ENCODE assay signal across 8 cellular contexts in genomic region chr1:229661022-229661877, GRCh38. TPM values are rescaled to one million over a fixed set of nuclear protein-coding genes. Genes with fewer than 3 reads are reported as not detected.
A peak's percentile ranks its signal among the peaks of the same experiment; 100 is the strongest.
DNase-seq lines count a peak whose midpoint lies in the region; ATAC-seq and TF ChIP-seq lines count a peak whose summit lies in the region.

No MANE protein-coding gene starts in this region.

- in situ Hi-C loops in SK-MEL-5 (cut with HindIII; ENCODE audit: low pct_unique_long_range_greater_than_20kb, low sequenced_read_pairs), result no loop called here

- H3K36me3 ChIP-seq in Caco-2 (ENCODE audit: control insufficient read depth, insufficient read depth, low read length) (no peaks in the 10 kb centered on the region), uterus (no peaks in the 10 kb centered on the region)

- TF ChIP-seq CTCF in Caco-2 (IDR thresholded peaks at IDR 0.05; ENCODE audit: insufficient read depth in 1 of 2, low read depth in 1 of 2, low read length in 1 of 2, severe bottlenecking in 1 of 2, unreplicated experiment in 1 of 2) (peak; percentile 80 to 89), progenitor cell of endocrine pancreas (IDR thresholded peaks at IDR 0.05; ENCODE audit: unreplicated experiment) (peak; percentile 93), uterus (IDR thresholded peaks at IDR 0.05) (peak; percentile 76 to 92 (median 88))

- H3K4me1 ChIP-seq in Caco-2, result no peaks in the 10 kb centered on the region
- no peaks in the 10 kb centered on the region for H3K4me1 ChIP-seq in uterus

- no peak overlapping the region for H3K4me3 ChIP-seq in Caco-2 (ENCODE audit: low read depth, low read length)
- no peak overlapping the region for H3K4me3 ChIP-seq in uterus

- DNase-seq in Caco-2 (peak; percentile 65 to 79), LoVo (ENCODE audit: low spot score) (peak; percentile 35), SK-MEL-5 (ENCODE audit: low read depth, low spot score) (peak; percentile 82), Right ventricle myocardium inferior (ENCODE audit: missing footprints) (peak; percentile 89), progenitor cell of endocrine pancreas (ENCODE audit: low spot score, unreplicated experiment) (peak; percentile 76), uterus (peak; percentile 74 to 76)
- peak; percentile 77 for DNase-seq in activated naive CD4-positive, alpha-beta T cell treated with anti-CD3 and anti-CD28 coated beads, Interleukin-2, amount 10 ng/mL, durations not matched to agents 7 days and 5 days

- H3K27ac Mint-ChIP-seq in Caco-2 (ENCODE audit: unreplicated experiment) (no peak overlapping the region), progenitor cell of endocrine pancreas (peak overlapping the region; percentile 43)
- H3K27ac Mint-ChIP-seq in activated naive CD4-positive, alpha-beta T cell treated with anti-CD3 and anti-CD28 coated beads, Interleukin-2, amount 10 ng/mL, durations not matched to agents 7 days and 5 days, result no peak overlapping the region

- H3K27me3 ChIP-seq in Caco-2 (replicated peaks; ENCODE audit: control insufficient read depth, insufficient read depth, low read length) (no peaks in the 10 kb centered on the region), uterus (no peaks in the 10 kb centered on the region)

- POLR2A ChIA-PET in Caco-2 (lab: Charles Lee), result no interaction called here

- TF ChIP-seq POLR2A in uterus (IDR thresholded peaks at IDR 0.05), result no peak

- H3K4me3 Mint-ChIP-seq in Caco-2 (ENCODE audit: unreplicated experiment), result no peak overlapping the region
- H3K4me3 Mint-ChIP-seq in activated naive CD4-positive, alpha-beta T cell treated with anti-CD3 and anti-CD28 coated beads, Interleukin-2, amount 10 ng/mL, durations not matched to agents 7 days and 5 days, result no peak overlapping the region
- H3K4me3 Mint-ChIP-seq in progenitor cell of endocrine pancreas (ENCODE audit: low read depth), result no peak overlapping the region

- H3K4me1 Mint-ChIP-seq in Caco-2 (ENCODE audit: low read depth, unreplicated experiment), result no peaks in the 10 kb centered on the region
- peaks cover 5% of the 10 kb centered on the region for H3K4me1 Mint-ChIP-seq in activated naive CD4-positive, alpha-beta T cell treated with anti-CD3 and anti-CD28 coated beads, Interleukin-2, amount 10 ng/mL, durations not matched to agents 7 days and 5 days
- H3K4me1 Mint-ChIP-seq in progenitor cell of endocrine pancreas (ENCODE audit: low read depth), result no peaks in the 10 kb centered on the region

- BruUV-seq in Caco-2 (replicated peaks; lab: Mats Ljungman, UMichigan), result no TSS peak

- no peaks in the 10 kb centered on the region for H3K9me3 ChIP-seq in Caco-2
- no peaks in the 10 kb centered on the region for H3K9me3 ChIP-seq in uterus

- CTCF ChIA-PET in Caco-2 (lab: Charles Lee), result interaction anchor here (0.8 to 1.0 kb wide), 3 partner anchors 429 to 920 kb away, joined by 3 to 4 read pairs (median 3); no protein-coding TSS in a partner anchor
- CTCF ChIA-PET in activated naive CD4-positive, alpha-beta T cell treated with anti-CD3 and anti-CD28 coated beads, Interleukin-2, amount 10 ng/mL, durations not matched to agents 7 days and 5 days (lab: Charles Lee), result interaction anchor here (0.7 to 2.6 kb wide), 29 partner anchors 11 to 653 kb away, joined by 3 to 16 read pairs (median 3); no protein-coding TSS in a partner anchor

- peak; percentile 72 for ATAC-seq in GM21576 (IDR thresholded peaks at IDR 0.05; ENCODE audit: unreplicated experiment)
- peak; percentile 90 for ATAC-seq in Right ventricle myocardium inferior

- intact Hi-C loops in Caco-2 (cut with micrococcal nuclease; ENCODE audit: unreplicated experiment) (loop anchor here (5.0 kb wide), 1 partner anchor 186 kb away; no protein-coding TSS in a partner anchor), Right ventricle myocardium inferior (cut with DNase I) (loop anchor here (1.0 to 5.0 kb wide), 4 partner anchors 406 to 649 kb away; partner anchors contain the start of gene GALNT2), uterus (cut with DNase I; ENCODE audit: low total_unique reads) (no loop called here)

- H3K9me3 Mint-ChIP-seq in Caco-2 (ENCODE audit: unreplicated experiment) (no peaks in the 10 kb centered on the region), progenitor cell of endocrine pancreas (ENCODE audit: low read depth) (no peaks in the 10 kb centered on the region)
- no peaks in the 10 kb centered on the region for H3K9me3 Mint-ChIP-seq in activated naive CD4-positive, alpha-beta T cell treated with anti-CD3 and anti-CD28 coated beads, Interleukin-2, amount 10 ng/mL, durations not matched to agents 7 days and 5 days

- no peak overlapping the region for H3K27ac ChIP-seq in uterus

- H3K27me3 Mint-ChIP-seq in Caco-2 (ENCODE audit: insufficient read depth, unreplicated experiment), result no peaks in the 10 kb centered on the region
- no peaks in the 10 kb centered on the region for H3K27me3 Mint-ChIP-seq in activated naive CD4-positive, alpha-beta T cell treated with anti-CD3 and anti-CD28 coated beads, Interleukin-2, amount 10 ng/mL, durations not matched to agents 7 days and 5 days
- H3K27me3 Mint-ChIP-seq in progenitor cell of endocrine pancreas, result no peaks in the 10 kb centered on the region

- H3K36me3 Mint-ChIP-seq in Caco-2 (ENCODE audit: insufficient read depth, unreplicated experiment) (peaks cover 48% of the 10 kb centered on the region), progenitor cell of endocrine pancreas (ENCODE audit: insufficient read depth) (peaks cover 10% of the 10 kb centered on the region)
- H3K36me3 Mint-ChIP-seq in activated naive CD4-positive, alpha-beta T cell treated with anti-CD3 and anti-CD28 coated beads, Interleukin-2, amount 10 ng/mL, durations not matched to agents 7 days and 5 days, result peaks cover 21% of the 10 kb centered on the region

RNA-seq across cellular contexts. Expression of gene URB2, which starts 35.2 kb away (rescaled TPM):
- total RNA-seq in Caco-2 (2022), result 19.7 and 21.4 TPM in 2 replicates
- total RNA-seq in SK-MEL-5 (2014; rRNA removed; shearing (Covaris generic)), result 17.5 and 17.6 TPM in 2 replicates
- 12.8 and 16.9 TPM in 2 replicates for polyA plus RNA-seq in SK-MEL-5 (2015; cell fraction: cytosol; rRNA removed)
- polyA plus RNA-seq in SK-MEL-5 (2015; cell fraction: nucleus; rRNA removed), result 23.9 and 25.6 TPM in 2 replicates
- 3.4 TPM for total RNA-seq in Right ventricle myocardium inferior
- 16.2 and 16.5 TPM in 2 replicates for total RNA-seq in progenitor cell of endocrine pancreas
- 10 to 100 TPM in 2 of 4 donors, 1 to 10 TPM in 2; 2.3 to 17.8 (median 8.6) TPM for total RNA-seq in uterus

RNA-seq across cellular contexts. Expression of gene TAF5L, which starts 35.3 kb away (rescaled TPM):
- total RNA-seq in Caco-2 (2022), result 20.6 and 23.8 TPM in 2 replicates
- total RNA-seq in SK-MEL-5 (2014; rRNA removed; shearing (Covaris generic)), result 21.5 TPM in 2 replicates
- 21.2 and 26.7 TPM in 2 replicates for polyA plus RNA-seq in SK-MEL-5 (2015; cell fraction: cytosol; rRNA removed)
- polyA plus RNA-seq in SK-MEL-5 (2015; cell fraction: nucleus; rRNA removed), result 18.7 and 23.5 TPM in 2 replicates
- 10.8 TPM for total RNA-seq in Right ventricle myocardium inferior
- total RNA-seq in progenitor cell of endocrine pancreas, result 21.0 and 21.4 TPM in 2 replicates
- total RNA-seq in uterus, result 10 to 100 TPM in 2 of 4 donors, 1 to 10 TPM in 1, under 1 TPM in 1; 0.88 to 22.2 (median 9.2) TPM

Comparison
In these comparisons a context has a peak if more than half of its experiments do, and no peak if none do; other contexts are left out.
1. DNase-seq: peak in every context shown above with its lines; median percentile 89 in Right ventricle myocardium inferior; 82 in SK-MEL-5; 77 in activated naive CD4-positive, alpha-beta T cell treated with anti-CD3 and anti-CD28 coated beads, Interleukin-2, amount 10 ng/mL, durations not matched to agents 7 days and 5 days; 76 in progenitor cell of endocrine pancreas; 75 in uterus; 72 in Caco-2; 35 in LoVo.